ENCODE assay signal across 2 cellular contexts in the genomic region with DNA sequence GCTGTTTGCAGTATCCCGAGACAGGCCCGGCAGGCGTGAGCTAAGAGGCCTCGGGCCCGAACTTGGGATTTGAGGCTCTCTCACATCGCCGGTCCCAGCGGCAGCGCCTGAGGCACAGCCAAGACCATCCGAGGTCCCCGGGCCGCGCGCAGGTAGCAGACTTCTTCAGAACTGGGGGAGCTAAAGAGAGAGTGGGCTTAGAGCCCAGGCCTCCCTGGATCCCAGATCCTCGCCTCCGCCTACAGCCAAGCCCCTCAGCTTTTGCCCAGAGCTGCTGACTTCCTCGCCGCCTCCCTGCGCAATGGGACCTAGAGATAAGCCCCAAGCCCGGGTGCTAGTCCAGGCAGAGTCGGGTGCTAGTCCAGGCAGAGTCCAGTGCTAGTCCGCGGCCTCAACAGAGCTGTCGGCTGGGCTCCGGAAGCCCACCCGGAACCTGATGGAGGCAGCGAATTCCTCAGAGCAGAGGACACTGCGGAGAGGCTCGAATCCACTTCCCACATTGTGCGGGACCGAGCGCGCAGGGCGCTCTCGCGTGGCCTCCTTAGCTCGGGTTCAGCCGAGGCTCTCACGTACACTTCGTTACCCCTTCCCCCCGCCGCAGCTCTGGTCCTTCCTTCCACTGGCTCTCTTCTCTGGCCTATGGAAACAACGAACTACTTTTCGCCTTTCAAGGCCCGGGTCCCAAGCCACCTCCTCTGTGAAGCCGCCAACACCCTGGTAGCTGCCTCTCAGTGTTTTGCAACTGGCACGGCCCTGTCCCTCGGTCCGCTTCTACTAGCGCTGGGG.
TF ChIP-seq lines count a peak whose summit lies in the region.

No MANE protein-coding gene starts in this region.

TF ChIP-seq in SK-N-SH, 30 proteins besides CTCF, POLR2A, EP300 and RAD21 (continued from another document):
- TF ChIP-seq POLR2AphosphoS5 (IDR thresholded peaks at IDR 0.05; ENCODE audit: low read depth, low read length) (no peak), ELF1 (IDR thresholded peaks at IDR 0.05) (no peak), TEAD4 (IDR thresholded peaks at IDR 0.05; ENCODE audit: borderline replicate concordance, insufficient read depth) (no peak), RFX5 (IDR thresholded peaks at IDR 0.05; ENCODE audit: low read length) (no peak)
- TF ChIP-seq, protein P1, sequence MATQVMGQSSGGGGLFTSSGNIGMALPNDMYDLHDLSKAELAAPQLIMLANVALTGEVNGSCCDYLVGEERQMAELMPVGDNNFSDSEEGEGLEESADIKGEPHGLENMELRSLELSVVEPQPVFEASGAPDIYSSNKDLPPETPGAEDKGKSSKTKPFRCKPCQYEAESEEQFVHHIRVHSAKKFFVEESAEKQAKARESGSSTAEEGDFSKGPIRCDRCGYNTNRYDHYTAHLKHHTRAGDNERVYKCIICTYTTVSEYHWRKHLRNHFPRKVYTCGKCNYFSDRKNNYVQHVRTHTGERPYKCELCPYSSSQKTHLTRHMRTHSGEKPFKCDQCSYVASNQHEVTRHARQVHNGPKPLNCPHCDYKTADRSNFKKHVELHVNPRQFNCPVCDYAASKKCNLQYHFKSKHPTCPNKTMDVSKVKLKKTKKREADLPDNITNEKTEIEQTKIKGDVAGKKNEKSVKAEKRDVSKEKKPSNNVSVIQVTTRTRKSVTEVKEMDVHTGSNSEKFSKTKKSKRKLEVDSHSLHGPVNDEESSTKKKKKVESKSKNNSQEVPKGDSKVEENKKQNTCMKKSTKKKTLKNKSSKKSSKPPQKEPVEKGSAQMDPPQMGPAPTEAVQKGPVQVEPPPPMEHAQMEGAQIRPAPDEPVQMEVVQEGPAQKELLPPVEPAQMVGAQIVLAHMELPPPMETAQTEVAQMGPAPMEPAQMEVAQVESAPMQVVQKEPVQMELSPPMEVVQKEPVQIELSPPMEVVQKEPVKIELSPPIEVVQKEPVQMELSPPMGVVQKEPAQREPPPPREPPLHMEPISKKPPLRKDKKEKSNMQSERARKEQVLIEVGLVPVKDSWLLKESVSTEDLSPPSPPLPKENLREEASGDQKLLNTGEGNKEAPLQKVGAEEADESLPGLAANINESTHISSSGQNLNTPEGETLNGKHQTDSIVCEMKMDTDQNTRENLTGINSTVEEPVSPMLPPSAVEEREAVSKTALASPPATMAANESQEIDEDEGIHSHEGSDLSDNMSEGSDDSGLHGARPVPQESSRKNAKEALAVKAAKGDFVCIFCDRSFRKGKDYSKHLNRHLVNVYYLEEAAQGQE (IDR thresholded peaks at IDR 0.05; ENCODE audit: low read depth, low read length), result no peak

TF ChIP-seq in SK-N-SH treated with all-trans-retinoic acid at 6 μM for 48 hours, 23 proteins besides CTCF, POLR2A, EP300 and RAD21 (continued from another document):
- TF ChIP-seq, protein P2, sequence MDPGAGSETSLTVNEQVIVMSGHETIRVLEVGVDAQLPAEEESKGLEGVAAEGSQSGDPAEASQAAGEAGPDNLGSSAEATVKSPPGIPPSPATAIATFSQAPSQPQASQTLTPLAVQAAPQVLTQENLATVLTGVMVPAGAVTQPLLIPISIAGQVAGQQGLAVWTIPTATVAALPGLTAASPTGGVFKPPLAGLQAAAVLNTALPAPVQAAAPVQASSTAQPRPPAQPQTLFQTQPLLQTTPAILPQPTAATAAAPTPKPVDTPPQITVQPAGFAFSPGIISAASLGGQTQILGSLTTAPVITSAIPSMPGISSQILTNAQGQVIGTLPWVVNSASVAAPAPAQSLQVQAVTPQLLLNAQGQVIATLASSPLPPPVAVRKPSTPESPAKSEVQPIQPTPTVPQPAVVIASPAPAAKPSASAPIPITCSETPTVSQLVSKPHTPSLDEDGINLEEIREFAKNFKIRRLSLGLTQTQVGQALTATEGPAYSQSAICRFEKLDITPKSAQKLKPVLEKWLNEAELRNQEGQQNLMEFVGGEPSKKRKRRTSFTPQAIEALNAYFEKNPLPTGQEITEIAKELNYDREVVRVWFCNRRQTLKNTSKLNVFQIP (CRISPR knock-in tag; IDR thresholded peaks at IDR 0.05; ENCODE audit: borderline replicate concordance, low read depth), result no peak
- TF ChIP-seq ZFP3 (CRISPR knock-in tag; IDR thresholded peaks at IDR 0.05) (no peak), ZNF8 (CRISPR knock-in tag; IDR thresholded peaks at IDR 0.05) (no peak), TCF4 (CRISPR knock-in tag; IDR thresholded peaks at IDR 0.05; ENCODE audit: borderline replicate concordance) (no peak), GLIS3 (CRISPR knock-in tag; IDR thresholded peaks at IDR 0.05) (no peak), ESRRG (CRISPR knock-in tag; IDR thresholded peaks at IDR 0.05) (no peak), BACH2 (CRISPR knock-in tag; IDR thresholded peaks at IDR 0.05; ENCODE audit: borderline replicate concordance) (no peak), ZNF70 (CRISPR knock-in tag; IDR thresholded peaks at IDR 0.05) (no peak), ISL1 (CRISPR knock-in tag; IDR thresholded peaks at IDR 0.05) (no peak)
- TF ChIP-seq, protein P3, sequence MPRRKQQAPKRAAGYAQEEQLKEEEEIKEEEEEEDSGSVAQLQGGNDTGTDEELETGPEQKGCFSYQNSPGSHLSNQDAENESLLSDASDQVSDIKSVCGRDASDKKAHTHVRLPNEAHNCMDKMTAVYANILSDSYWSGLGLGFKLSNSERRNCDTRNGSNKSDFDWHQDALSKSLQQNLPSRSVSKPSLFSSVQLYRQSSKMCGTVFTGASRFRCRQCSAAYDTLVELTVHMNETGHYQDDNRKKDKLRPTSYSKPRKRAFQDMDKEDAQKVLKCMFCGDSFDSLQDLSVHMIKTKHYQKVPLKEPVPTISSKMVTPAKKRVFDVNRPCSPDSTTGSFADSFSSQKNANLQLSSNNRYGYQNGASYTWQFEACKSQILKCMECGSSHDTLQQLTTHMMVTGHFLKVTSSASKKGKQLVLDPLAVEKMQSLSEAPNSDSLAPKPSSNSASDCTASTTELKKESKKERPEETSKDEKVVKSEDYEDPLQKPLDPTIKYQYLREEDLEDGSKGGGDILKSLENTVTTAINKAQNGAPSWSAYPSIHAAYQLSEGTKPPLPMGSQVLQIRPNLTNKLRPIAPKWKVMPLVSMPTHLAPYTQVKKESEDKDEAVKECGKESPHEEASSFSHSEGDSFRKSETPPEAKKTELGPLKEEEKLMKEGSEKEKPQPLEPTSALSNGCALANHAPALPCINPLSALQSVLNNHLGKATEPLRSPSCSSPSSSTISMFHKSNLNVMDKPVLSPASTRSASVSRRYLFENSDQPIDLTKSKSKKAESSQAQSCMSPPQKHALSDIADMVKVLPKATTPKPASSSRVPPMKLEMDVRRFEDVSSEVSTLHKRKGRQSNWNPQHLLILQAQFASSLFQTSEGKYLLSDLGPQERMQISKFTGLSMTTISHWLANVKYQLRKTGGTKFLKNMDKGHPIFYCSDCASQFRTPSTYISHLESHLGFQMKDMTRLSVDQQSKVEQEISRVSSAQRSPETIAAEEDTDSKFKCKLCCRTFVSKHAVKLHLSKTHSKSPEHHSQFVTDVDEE (CRISPR knock-in tag; IDR thresholded peaks at IDR 0.05), result no peak
- TF ChIP-seq, protein P4, sequence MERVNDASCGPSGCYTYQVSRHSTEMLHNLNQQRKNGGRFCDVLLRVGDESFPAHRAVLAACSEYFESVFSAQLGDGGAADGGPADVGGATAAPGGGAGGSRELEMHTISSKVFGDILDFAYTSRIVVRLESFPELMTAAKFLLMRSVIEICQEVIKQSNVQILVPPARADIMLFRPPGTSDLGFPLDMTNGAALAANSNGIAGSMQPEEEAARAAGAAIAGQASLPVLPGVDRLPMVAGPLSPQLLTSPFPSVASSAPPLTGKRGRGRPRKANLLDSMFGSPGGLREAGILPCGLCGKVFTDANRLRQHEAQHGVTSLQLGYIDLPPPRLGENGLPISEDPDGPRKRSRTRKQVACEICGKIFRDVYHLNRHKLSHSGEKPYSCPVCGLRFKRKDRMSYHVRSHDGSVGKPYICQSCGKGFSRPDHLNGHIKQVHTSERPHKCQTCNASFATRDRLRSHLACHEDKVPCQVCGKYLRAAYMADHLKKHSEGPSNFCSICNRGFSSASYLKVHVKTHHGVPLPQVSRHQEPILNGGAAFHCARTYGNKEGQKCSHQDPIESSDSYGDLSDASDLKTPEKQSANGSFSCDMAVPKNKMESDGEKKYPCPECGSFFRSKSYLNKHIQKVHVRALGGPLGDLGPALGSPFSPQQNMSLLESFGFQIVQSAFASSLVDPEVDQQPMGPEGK (CRISPR knock-in tag; IDR thresholded peaks at IDR 0.05; ENCODE audit: borderline replicate concordance), result no peak
- TF ChIP-seq, protein P5, sequence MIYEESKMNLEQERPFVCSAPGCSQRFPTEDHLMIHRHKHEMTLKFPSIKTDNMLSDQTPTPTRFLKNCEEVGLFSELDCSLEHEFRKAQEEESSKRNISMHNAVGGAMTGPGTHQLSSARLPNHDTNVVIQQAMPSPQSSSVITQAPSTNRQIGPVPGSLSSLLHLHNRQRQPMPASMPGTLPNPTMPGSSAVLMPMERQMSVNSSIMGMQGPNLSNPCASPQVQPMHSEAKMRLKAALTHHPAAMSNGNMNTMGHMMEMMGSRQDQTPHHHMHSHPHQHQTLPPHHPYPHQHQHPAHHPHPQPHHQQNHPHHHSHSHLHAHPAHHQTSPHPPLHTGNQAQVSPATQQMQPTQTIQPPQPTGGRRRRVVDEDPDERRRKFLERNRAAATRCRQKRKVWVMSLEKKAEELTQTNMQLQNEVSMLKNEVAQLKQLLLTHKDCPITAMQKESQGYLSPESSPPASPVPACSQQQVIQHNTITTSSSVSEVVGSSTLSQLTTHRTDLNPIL (CRISPR knock-in tag; IDR thresholded peaks at IDR 0.05; ENCODE audit: low read depth), result no peak
